Comparison of ENCODE assay signal across 22 cellular contexts in the genomic region with DNA sequence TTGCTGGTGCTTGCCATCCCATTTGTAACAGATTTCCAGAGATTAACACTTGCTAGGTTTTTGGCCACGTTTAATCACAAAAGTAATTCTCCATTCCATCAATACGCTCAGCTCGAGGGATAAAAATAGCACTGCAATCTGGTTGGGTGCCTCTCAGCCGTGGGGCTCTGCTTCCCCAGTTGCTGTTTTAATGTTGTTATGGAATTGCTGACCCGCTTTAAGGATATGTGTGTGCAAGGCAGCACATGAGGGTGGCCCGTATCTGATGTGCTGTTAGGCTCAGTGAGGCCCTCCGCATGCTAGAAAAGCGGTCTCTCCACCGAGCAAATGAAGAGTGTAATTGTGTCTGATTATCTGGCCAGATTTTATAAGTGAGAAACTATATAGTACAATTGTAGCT.
"Had no signal": no experiment of that assay in that cellular context is flagged by ENCODE, and none has a peak within 500 bp of the region (broad histone marks: within the 10 kb centered on the region; RNA-seq: fewer than 3 reads in every experiment).

No MANE protein-coding gene starts in this region.

- H3K27ac ChIP-seq: brain microvascular endothelial cell, gastrocnemius medialis, ovary, psoas muscle, transverse colon, uterus had no signal

- H3K4me3 ChIP-seq: dorsolateral prefrontal cortex, gastrocnemius medialis, ovary, psoas muscle, transverse colon, uterus had no signal

- H3K4me1 ChIP-seq: gastrocnemius medialis, psoas muscle, transverse colon, uterus had no signal

- ATAC-seq: effector memory CD8-positive, alpha-beta T cell; esophagus mucosa; gastrocnemius medialis; left ventricle myocardium superior; natural killer cell; psoas muscle; stimulated activated naive CD8-positive, alpha-beta T cell treated with anti-CD3 and anti-CD28 coated beads, Interleukin-15, Interleukin-2, amounts not matched to agents 100 U/mL and 50 U/mL, for 24 hours; T-helper 17 cell had no signal

- DNase-seq: activated CD4-positive, alpha-beta T cell treated with anti-CD3 and anti-CD28 coated beads for 4 hours; activated CD4-positive, alpha-beta T cell treated with anti-CD3 and anti-CD28 coated beads, Interleukin-2, amount 50 U/mL, for 48 hours; activated CD4-positive, CD25-positive, alpha-beta regulatory T cell; activated naive CD4-positive, alpha-beta T cell treated with anti-CD3 and anti-CD28 coated beads, Interleukin-2, amount 50 U/mL, for 16 hours; activated naive CD8-positive, alpha-beta T cell treated with anti-CD3 and anti-CD28 coated beads, Interleukin-2, amount 50 U/mL, for 24 hours; activated T-cell treated with anti-CD3 and anti-CD28 coated beads, Interleukin-2, amount 50 U/mL, for 48 hours; brain microvascular endothelial cell; caudate nucleus; dorsolateral prefrontal cortex; effector memory CD8-positive, alpha-beta T cell; gastrocnemius medialis; left ventricle myocardium superior; mammary epithelial cell; natural killer cell; ovary; psoas muscle; stimulated activated CD4-positive, alpha-beta T cell treated with anti-CD3 and anti-CD28 coated beads, Interleukin-4, amount 100 ng/mL, for 4 hours; stimulated activated naive CD8-positive, alpha-beta T cell treated with anti-CD3 and anti-CD28 coated beads, Interleukin-15, Interleukin-2, amounts not matched to agents 100 U/mL and 50 U/mL, for 24 hours; T-helper 17 cell; transverse colon; uterus had no signal

- H3K36me3 ChIP-seq: brain microvascular endothelial cell, gastrocnemius medialis, ovary, transverse colon, uterus had no signal

- H3K9me3 ChIP-seq: gastrocnemius medialis, ovary, psoas muscle, transverse colon, uterus had no signal

- H3K27me3 ChIP-seq: brain microvascular endothelial cell, dorsolateral prefrontal cortex, gastrocnemius medialis, ovary, transverse colon, uterus had no signal
